In the genomic region with DNA sequence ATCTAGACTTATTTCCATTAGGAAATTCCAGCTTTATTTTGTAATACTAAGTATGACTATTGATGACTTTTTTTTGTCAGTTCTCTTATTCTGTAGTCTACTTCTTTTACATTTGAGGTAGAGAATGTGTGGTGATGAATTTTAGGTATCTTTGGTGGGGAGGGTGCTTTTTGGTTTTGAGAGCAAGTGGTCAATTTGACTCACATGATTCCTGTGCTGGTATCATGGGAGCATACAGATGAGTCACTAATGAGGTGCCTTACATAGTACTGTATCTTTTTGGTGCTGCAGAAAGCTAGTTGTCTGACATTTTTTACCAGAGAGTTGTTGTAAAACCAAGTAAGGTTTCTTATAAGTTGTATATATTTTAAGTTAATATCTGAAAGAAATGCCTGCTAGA, we compare ENCODE assay signal across 8 cellular contexts. TPM values are rescaled to one million over a fixed set of nuclear protein-coding genes. Genes with fewer than 3 reads are reported as not detected.
DNase-seq lines count a peak whose midpoint lies in the region; ATAC-seq and TF ChIP-seq lines count a peak whose summit lies in the region.

No MANE protein-coding gene starts in this region.

- H3K4me2 ChIP-seq in neuronal stem cell (ENCODE audit: insufficient read depth, low read length, poor library complexity, severe bottlenecking): no peak overlapping the region

- H3K9me3 Mint-ChIP-seq in brain: peaks cover 12 to 42% (median 26%) of the 10 kb centered on the region in 5 experiments

- peak; percentile 13 for DNase-seq in stimulated activated CD4-positive, alpha-beta T cell treated with anti-CD3 and anti-CD28 coated beads, Interleukin-15, amount 100 ng/mL, for 24 hours
- no peak for DNase-seq in stimulated activated CD4-positive, alpha-beta T cell treated with anti-CD3 and anti-CD28 coated beads, Interleukin-2, amount 100 ng/mL, for 48 hours
- DNase-seq in SHP77 (lab: John Stamatoyannopoulos, UW) (no peak), superior temporal gyrus (ENCODE audit: extremely low spot score) (no peak), neuronal stem cell (ENCODE audit: low spot score) (no peak), LoVo (ENCODE audit: low spot score) (no peak)

- no peak overlapping the region for H2BK120ac ChIP-seq in neuronal stem cell (ENCODE audit: low read depth, low read length)

- no peak overlapping the region for H3K9ac ChIP-seq in neuronal stem cell (ENCODE audit: low read depth, low read length, poor library complexity)

- peak overlapping the region in 2 of 5 experiments; percentile 3 to 6 for H3K4me3 Mint-ChIP-seq in brain

- H3K27ac ChIP-seq in neuronal stem cell (replicated peaks; ENCODE audit: low read length): no peak overlapping the region

- H3K36me3 Mint-ChIP-seq in brain: peaks cover 69% of the 10 kb centered on the region

- no peak overlapping the region for H3K14ac ChIP-seq in neuronal stem cell (ENCODE audit: low read length)

- no peak overlapping the region for H3K18ac ChIP-seq in neuronal stem cell (ENCODE audit: low read length)

- no peaks in the 10 kb centered on the region for H3K4me1 ChIP-seq in neuronal stem cell (ENCODE audit: control insufficient read depth in 2 of 2, insufficient read depth in 1 of 2, low read depth in 1 of 2, low read length in 2 of 2)

- TF ChIP-seq CTCF in brain (conservative IDR thresholded peaks at IDR 0.05): no peak

- no peaks in the 10 kb centered on the region for H3K27me3 Mint-ChIP-seq in brain

- no peak overlapping the region for H2BK12ac ChIP-seq in neuronal stem cell (ENCODE audit: low read length)

- no peak overlapping the region for H2AK5ac ChIP-seq in neuronal stem cell (ENCODE audit: low read depth, low read length)

- peaks cover 2 to 27% of the 10 kb centered on the region in 2 donors for H3K9me3 ChIP-seq in neuronal stem cell (replicated peaks in 1 of 2; ENCODE audit: control insufficient read depth in 2 of 2, insufficient read depth in 1 of 2, low read depth in 1 of 2, low read length in 2 of 2)

- no peak overlapping the region for H3K23ac ChIP-seq in neuronal stem cell (ENCODE audit: low read depth, low read length, poor library complexity)

- H2BK15ac ChIP-seq in neuronal stem cell (ENCODE audit: low read length): no peak overlapping the region

- H3K4me1 Mint-ChIP-seq in brain: peaks cover 30% of the 10 kb centered on the region

- H2BK5ac ChIP-seq in neuronal stem cell (ENCODE audit: low read length): no peak overlapping the region

- H3K36me3 ChIP-seq in neuronal stem cell (replicated peaks in 1 of 2; ENCODE audit: control insufficient read depth in 2 of 2, insufficient read depth in 2 of 2, low read length in 2 of 2): peaks cover 0 to 32% of the 10 kb centered on the region in 2 donors

- H4K8ac ChIP-seq in neuronal stem cell (ENCODE audit: low read depth, low read length): no peak overlapping the region

- no peak overlapping the region for H4K91ac ChIP-seq in neuronal stem cell (ENCODE audit: low read depth, low read length, poor library complexity)

- peak; percentile 87 for ATAC-seq in HG03095 (IDR thresholded peaks at IDR 0.05; ENCODE audit: unreplicated experiment)

- peak overlapping the region in 3 of 5 experiments; percentile 36 to 67 (median 59) for H3K27ac Mint-ChIP-seq in brain

- H3K4me3 ChIP-seq in neuronal stem cell (ENCODE audit: low read length in 2 of 2): no peak overlapping the region

- H3K27me3 ChIP-seq in neuronal stem cell (ENCODE audit: control insufficient read depth in 3 of 3, insufficient read depth in 3 of 3, low read depth in 1 of 3, low read length in 3 of 3): no peaks in the 10 kb centered on the region

- no peak overlapping the region for H2AFZ ChIP-seq in neuronal stem cell (ENCODE audit: low read length)

- no peaks in the 10 kb centered on the region for H3K79me1 ChIP-seq in neuronal stem cell (ENCODE audit: low read depth, low read length)

- H3K4ac ChIP-seq in neuronal stem cell (ENCODE audit: low read length): no peak overlapping the region

RNA-seq across cellular contexts. Expression of a gene that starts 35.3 kb away (rescaled TPM):
- 9.2 TPM for polyA plus RNA-seq in brain (ENCODE audit: insufficient read depth, low read depth, low replicate concordance)
- polyA plus RNA-seq in neuronal stem cell (2013, experiment 1 of 2): 29.8 TPM
- 28.4 TPM for polyA plus RNA-seq in neuronal stem cell (2013, experiment 2 of 2)
